Comparison of ENCODE assay signal across 8 cellular contexts in the genomic region with DNA sequence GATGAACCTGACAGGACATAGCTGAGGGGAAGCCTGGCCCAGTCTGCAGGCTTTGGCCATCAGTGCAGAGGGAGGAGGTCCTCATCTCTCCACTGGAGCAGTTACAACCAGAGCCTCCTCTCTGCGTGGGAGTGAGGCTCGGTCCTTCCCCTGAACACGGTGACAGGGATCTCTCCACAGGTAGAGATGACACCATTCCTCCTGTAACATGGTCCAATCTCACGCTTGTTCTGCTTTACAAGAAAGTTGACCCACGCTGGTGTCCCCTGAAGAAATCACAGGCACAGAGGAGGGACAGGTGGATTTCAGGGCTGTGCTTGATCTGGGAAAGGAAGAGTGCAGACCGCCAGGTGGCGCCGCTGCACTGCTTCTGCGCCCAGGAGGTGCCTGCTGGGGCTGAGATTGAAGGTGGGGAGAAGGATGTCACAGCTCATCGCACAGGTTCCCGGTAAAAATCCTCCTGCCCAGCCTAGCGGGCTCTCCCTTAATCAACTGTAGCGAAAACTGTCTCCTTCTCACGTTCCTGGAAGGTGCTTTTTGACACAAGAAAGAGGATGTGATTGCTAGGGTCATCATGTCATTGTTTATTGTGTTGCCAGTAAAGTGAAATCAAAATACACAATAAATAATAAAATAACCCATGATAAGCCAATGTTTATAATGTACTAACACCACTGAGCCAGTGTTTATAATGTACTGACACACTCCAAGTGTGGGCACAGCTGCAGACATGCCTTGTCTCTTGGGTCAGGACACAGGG. TPM values are rescaled to one million over a fixed set of nuclear protein-coding genes. Genes with fewer than 3 reads are reported as not detected.
DNase-seq lines count a peak whose midpoint lies in the region; ATAC-seq and TF ChIP-seq lines count a peak whose summit lies in the region.

No MANE protein-coding gene starts in this region.

- 6% methylated on average over 14 of the region's 14 CpGs for WGBS in liver

- no peaks in the 10 kb centered on the region for H3K36me3 ChIP-seq in liver (ENCODE audit: control insufficient read depth in 4 of 4, insufficient read depth in 3 of 4, low read depth in 1 of 4, low read length in 3 of 4)

- H3K27me3 ChIP-seq in liver (ENCODE audit: control insufficient read depth in 4 of 4, insufficient read depth in 4 of 4, low read length in 3 of 4), result peaks cover 0 to 7% (median 1%) of the 10 kb centered on the region in 4 donors

- TF ChIP-seq CTCF in coronary artery (IDR thresholded peaks at IDR 0.05) (peak; percentile 89), liver (IDR thresholded peaks at IDR 0.05; ENCODE audit: low read depth, low read length, missing input control) (peak; percentile 90)

- ATAC-seq in HG02884 (IDR thresholded peaks at IDR 0.05; ENCODE audit: unreplicated experiment), result no peak

- H3K27ac ChIP-seq in coronary artery (no peak overlapping the region), liver (ENCODE audit: low read depth in 1 of 2, low read length in 2 of 2) (no peak overlapping the region)

- H3K4me3 ChIP-seq in coronary artery, result no peak overlapping the region
- no peak overlapping the region for H3K4me3 ChIP-seq in liver (ENCODE audit: low read depth in 1 of 3, low read length in 3 of 3)

- TF ChIP-seq RAD21 in liver (IDR thresholded peaks at IDR 0.05), result peak; percentile 100

- H3K9me3 ChIP-seq in liver (ENCODE audit: control insufficient read depth in 4 of 4, low read length in 3 of 4), result no peaks in the 10 kb centered on the region

- DNase-seq in AML-193 (lab: John Stamatoyannopoulos, UW), result peak; percentile 60 to 62
- peak; percentile 13 for DNase-seq in GOT3 (lab: John Stamatoyannopoulos, UW)
- DNase-seq in NCI-H526 treated with DMSO at 0.1 percent for 48 hours (lab: John Stamatoyannopoulos, UW), result peak; percentile 12
- peak; percentile 87 for DNase-seq in activated CD4-positive, alpha-beta T cell treated with anti-CD3 and anti-CD28 coated beads, Interleukin-2, amount 50 U/mL, for 1 hour
- no peak for DNase-seq in coronary artery (ENCODE audit: low spot score)
- peak; percentile 70 to 79 (median 78) for DNase-seq in stimulated activated CD4-positive, alpha-beta T cell treated with anti-CD3 and anti-CD28 coated beads, TNF-alpha, amount 100 ng/mL, for 24 hours (ENCODE audit: low read depth in 3 of 3)

- no peak overlapping the region for H3K9ac ChIP-seq in liver (ENCODE audit: low read depth in 1 of 2, low read length in 2 of 2)

- H3K4me1 ChIP-seq in liver (ENCODE audit: control insufficient read depth in 4 of 4, insufficient read depth in 4 of 4, low read length in 3 of 4), result peaks cover 0 to 4% (median 2%) of the 10 kb centered on the region in 4 donors

TF ChIP-seq in liver, 16 proteins besides CTCF, POLR2A, EP300 and RAD21:
- TF ChIP-seq TAF1 (conservative IDR thresholded peaks at IDR 0.05) (no peak), SP1 (IDR thresholded peaks at IDR 0.05) (no peak), HNF4G (IDR thresholded peaks at IDR 0.05) (no peak), RXRA (IDR thresholded peaks at IDR 0.05) (no peak), EGR1 (IDR thresholded peaks at IDR 0.05; ENCODE audit: low read depth in 2 of 2) (no peak), HNF4A (conservative IDR thresholded peaks at IDR 0.05) (no peak), YY1 (IDR thresholded peaks at IDR 0.05) (no peak), FOXA2 (IDR thresholded peaks at IDR 0.05) (no peak), FOXA1 (IDR thresholded peaks at IDR 0.05) (no peak), NR2F2 (IDR thresholded peaks at IDR 0.05) (no peak)
- TF ChIP-seq, protein P1, sequence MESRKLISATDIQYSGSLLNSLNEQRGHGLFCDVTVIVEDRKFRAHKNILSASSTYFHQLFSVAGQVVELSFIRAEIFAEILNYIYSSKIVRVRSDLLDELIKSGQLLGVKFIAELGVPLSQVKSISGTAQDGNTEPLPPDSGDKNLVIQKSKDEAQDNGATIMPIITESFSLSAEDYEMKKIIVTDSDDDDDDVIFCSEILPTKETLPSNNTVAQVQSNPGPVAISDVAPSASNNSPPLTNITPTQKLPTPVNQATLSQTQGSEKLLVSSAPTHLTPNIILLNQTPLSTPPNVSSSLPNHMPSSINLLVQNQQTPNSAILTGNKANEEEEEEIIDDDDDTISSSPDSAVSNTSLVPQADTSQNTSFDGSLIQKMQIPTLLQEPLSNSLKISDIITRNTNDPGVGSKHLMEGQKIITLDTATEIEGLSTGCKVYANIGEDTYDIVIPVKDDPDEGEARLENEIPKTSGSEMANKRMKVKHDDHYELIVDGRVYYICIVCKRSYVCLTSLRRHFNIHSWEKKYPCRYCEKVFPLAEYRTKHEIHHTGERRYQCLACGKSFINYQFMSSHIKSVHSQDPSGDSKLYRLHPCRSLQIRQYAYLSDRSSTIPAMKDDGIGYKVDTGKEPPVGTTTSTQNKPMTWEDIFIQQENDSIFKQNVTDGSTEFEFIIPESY (IDR thresholded peaks at IDR 0.05), result no peak

RNA-seq across cellular contexts. Expression of a gene that starts 20.4 kb away (rescaled TPM):
- total RNA-seq in liver, result not detected
- under 1 TPM in 1 of 2 donors, not detected in 1; 0.79 TPM for polyA plus RNA-seq in liver
